In genomic region chr14:90924618-90925345, GRCh38 we compare ENCODE assay signal across 26 cellular contexts.
A peak's percentile ranks its signal among the peaks of the same experiment; 100 is the strongest.
DNase-seq lines count a peak whose midpoint lies in the region; ATAC-seq, FAIRE-seq and TF ChIP-seq lines count a peak whose summit lies in the region.
"Had no signal": no experiment of that assay in that cellular context is flagged by ENCODE, and none has a peak within 500 bp of the region (broad histone marks: within the 10 kb centered on the region; RNA-seq: fewer than 3 reads in every experiment).

No MANE protein-coding gene starts in this region.

- no peak overlapping the region for H3K27ac Mint-ChIP-seq in stimulated activated naive CD8-positive, alpha-beta T cell treated with anti-CD3 and anti-CD28 coated beads, Interleukin-15, amount 100 ng/mL, for 72 hours
- H3K27ac Mint-ChIP-seq: activated naive CD8-positive, alpha-beta T cell; IgD-negative memory B cell; naive thymus-derived CD4-positive, alpha-beta T cell had no signal

- H4K20me1 ChIP-seq in keratinocyte (ENCODE audit: control insufficient read depth, extremely low read depth, insufficient read depth, low read length), result no peaks in the 10 kb centered on the region

- H3K36me3 ChIP-seq in keratinocyte (ENCODE audit: control insufficient read depth in 2 of 2, extremely low read depth in 1 of 2, insufficient read depth in 2 of 2, low read length in 2 of 2) (no peaks in the 10 kb centered on the region), stomach smooth muscle (ENCODE audit: control insufficient read depth in 2 of 2, insufficient read depth in 2 of 2, low read length in 2 of 2) (peaks cover 0 to 2% of the 10 kb centered on the region in 2 donors)
- H3K36me3 ChIP-seq: heart left ventricle, ovary had no signal

- H3K4me1 ChIP-seq in keratinocyte (ENCODE audit: control insufficient read depth, extremely low read depth, insufficient read depth, low read length) (no peaks in the 10 kb centered on the region), stomach smooth muscle (ENCODE audit: control insufficient read depth, insufficient read depth, low read length) (no peaks in the 10 kb centered on the region)
- H3K4me1 ChIP-seq: heart left ventricle had no signal

- H3K4me3 ChIP-seq in epithelial cell of esophagus (ENCODE audit: low read length) (peak overlapping the region; percentile 0), keratinocyte (ENCODE audit: control insufficient read depth in 2 of 3, extremely low read depth in 1 of 3, insufficient read depth in 2 of 3, low read depth in 1 of 3, low read length in 3 of 3) (no peak overlapping the region), stomach smooth muscle (ENCODE audit: low read length in 2 of 2) (no peak overlapping the region)
- H3K4me3 ChIP-seq: GM12878, heart left ventricle, ovary, skin epidermis had no signal

- no peaks in the 10 kb centered on the region for H3K9me3 Mint-ChIP-seq in stimulated activated naive CD8-positive, alpha-beta T cell treated with anti-CD3 and anti-CD28 coated beads, Interleukin-15, amount 100 ng/mL, for 72 hours
- H3K9me3 Mint-ChIP-seq: IgD-negative memory B cell; naive thymus-derived CD4-positive, alpha-beta T cell had no signal

- no peaks in the 10 kb centered on the region for H3K79me2 ChIP-seq in keratinocyte (ENCODE audit: control insufficient read depth, insufficient read depth, low read length)

- H3K9ac ChIP-seq in keratinocyte (ENCODE audit: control insufficient read depth, extremely low read depth, insufficient read depth, low read length), result no peak overlapping the region
- H3K9ac ChIP-seq in stomach smooth muscle (ENCODE audit: low read length in 2 of 2), result peak overlapping the region in 1 of 2 donors; percentile 1

- DNase-seq in NCI-H2029 (lab: John Stamatoyannopoulos, UW), result peak; percentile 8
- no peak for DNase-seq in NCI-H2029 treated with DMSO at 0.1 percent for 48 hours (lab: John Stamatoyannopoulos, UW)
- peak; percentile 50 for DNase-seq in epithelial cell of esophagus (ENCODE audit: low read depth)
- no peak for DNase-seq in keratinocyte (ENCODE audit: low read depth, low spot score)
- no peak for DNase-seq in GM10266 (ENCODE audit: extremely low spot score)
- DNase-seq in GM19239 (ENCODE audit: insufficient read length, low spot score), result no peak
- DNase-seq in stimulated activated naive CD8-positive, alpha-beta T cell treated with anti-CD3 and anti-CD28 coated beads, Interleukin-15, amount 100 ng/mL, for 72 hours, result no peak
- DNase-seq: activated CD4-positive, alpha-beta T cell treated with anti-CD3 and anti-CD28 coated beads for 1 hour; C1 segment of cervical spinal cord; dermis blood vessel endothelial cell; GDM1; H7; heart left ventricle; mesenchymal stem cell; naive thymus-derived CD4-positive, alpha-beta T cell; NCI-H1694 treated with DMSO at 0.1 percent for 48 hours; NCI-H510A treated with DMSO at 0.1 percent for 48 hours; ovary; stimulated activated CD4-positive, alpha-beta T cell treated with anti-CD3 and anti-CD28 coated beads, Interleukin-2, amount 100 ng/mL, for 48 hours had no signal

- dilution Hi-C loops in keratinocyte (cut with MboI; ENCODE audit: extremely low pct_ligation_motif_present, low sequenced_read_pairs), result loop anchor here (25.0 kb wide), 1 partner anchor 363 kb away; no protein-coding TSS in a partner anchor

- H3K9me3 ChIP-seq in keratinocyte (ENCODE audit: control insufficient read depth, low read depth, low read length) (no peaks in the 10 kb centered on the region), stomach smooth muscle (ENCODE audit: control insufficient read depth in 2 of 2, low read length in 2 of 2) (no peaks in the 10 kb centered on the region)
- H3K9me3 ChIP-seq: heart left ventricle, ovary had no signal

- H3K27me3 Mint-ChIP-seq in stimulated activated naive CD8-positive, alpha-beta T cell treated with anti-CD3 and anti-CD28 coated beads, Interleukin-15, amount 100 ng/mL, for 72 hours, result no peaks in the 10 kb centered on the region
- H3K27me3 Mint-ChIP-seq: activated naive CD8-positive, alpha-beta T cell; IgD-negative memory B cell; naive thymus-derived CD4-positive, alpha-beta T cell had no signal

- FAIRE-seq in keratinocyte (lab: Jason Lieb, UNC) (peak; percentile 67), GM19239 (lab: Jason Lieb, UNC) (no peak)
- FAIRE-seq: GM12878 had no signal

- H3K9me1 ChIP-seq in keratinocyte (ENCODE audit: control insufficient read depth, extremely low read depth, insufficient read depth, low read length), result no peaks in the 10 kb centered on the region

- no peak for ATAC-seq in stimulated activated naive CD8-positive, alpha-beta T cell treated with anti-CD3 and anti-CD28 coated beads, Interleukin-15, amount 100 ng/mL, for 72 hours
- ATAC-seq: GM12878; heart left ventricle; naive thymus-derived CD4-positive, alpha-beta T cell had no signal

- H3K4me2 ChIP-seq in keratinocyte (ENCODE audit: control insufficient read depth, extremely low read depth, insufficient read depth, low read depth, low read length), result peak overlapping the region; percentile 45

- H3K4me3 Mint-ChIP-seq in stimulated activated naive CD8-positive, alpha-beta T cell treated with anti-CD3 and anti-CD28 coated beads, Interleukin-15, amount 100 ng/mL, for 72 hours, result no peak overlapping the region
- H3K4me3 Mint-ChIP-seq: activated naive CD8-positive, alpha-beta T cell; IgD-negative memory B cell; naive thymus-derived CD4-positive, alpha-beta T cell had no signal

- H3K27me3 ChIP-seq in keratinocyte (ENCODE audit: control insufficient read depth, extremely low read depth, insufficient read depth, low read length), result no peaks in the 10 kb centered on the region
- no peaks in the 10 kb centered on the region for H3K27me3 ChIP-seq in stomach smooth muscle (ENCODE audit: control insufficient read depth in 1 of 2, insufficient read depth in 2 of 2, low read length in 2 of 2)
- H3K27me3 ChIP-seq: heart left ventricle, ovary had no signal

- no peaks in the 10 kb centered on the region for H3K4me1 Mint-ChIP-seq in stimulated activated naive CD8-positive, alpha-beta T cell treated with anti-CD3 and anti-CD28 coated beads, Interleukin-15, amount 100 ng/mL, for 72 hours
- H3K4me1 Mint-ChIP-seq: IgD-negative memory B cell had no signal

- H2AFZ ChIP-seq in keratinocyte (ENCODE audit: control insufficient read depth, low read length), result peak overlapping the region; percentile 65

- TF ChIP-seq CTCF in epithelial cell of esophagus (IDR thresholded peaks at IDR 0.05; ENCODE audit: insufficient read depth, low read depth, low read length, missing control alignments), result no peak
- no peak for TF ChIP-seq CTCF in keratinocyte (optimal IDR thresholded peaks at IDR 0.05 in 1 of 3, IDR thresholded peaks at IDR 0.05 in 1 of 3, conservative IDR thresholded peaks at IDR 0.05 in 1 of 3; ENCODE audit: extremely low read depth in 1 of 3, insufficient read depth in 2 of 3, low read length in 3 of 3)
- no peak for TF ChIP-seq CTCF in GM10266 (IDR thresholded peaks at IDR 0.05; ENCODE audit: control insufficient read depth, insufficient read depth, low read depth, missing control alignments)

- H3K27ac ChIP-seq in keratinocyte (ENCODE audit: control insufficient read depth, insufficient read depth, low read length) (no peak overlapping the region), stomach smooth muscle (ENCODE audit: low read length) (peak overlapping the region; percentile 19)
- H3K27ac ChIP-seq: 22Rv1, heart left ventricle, ovary, RWPE1, skin epidermis had no signal

Comparison
In these comparisons a context has a peak if more than half of its experiments do, and no peak if none do; other contexts are left out.
1. DNase-seq: peak in NCI-H2029 (single experiment) and epithelial cell of esophagus (single experiment); none in NCI-H2029 treated with DMSO at 0.1 percent for 48 hours (single experiment), keratinocyte (single experiment), GM10266 (single experiment), GM19239 (single experiment) and stimulated activated naive CD8-positive, alpha-beta T cell treated with anti-CD3 and anti-CD28 coated beads, Interleukin-15, amount 100 ng/mL, for 72 hours (0 of 2).